ENCODE assay signal across 32 cellular contexts in the genomic region with DNA sequence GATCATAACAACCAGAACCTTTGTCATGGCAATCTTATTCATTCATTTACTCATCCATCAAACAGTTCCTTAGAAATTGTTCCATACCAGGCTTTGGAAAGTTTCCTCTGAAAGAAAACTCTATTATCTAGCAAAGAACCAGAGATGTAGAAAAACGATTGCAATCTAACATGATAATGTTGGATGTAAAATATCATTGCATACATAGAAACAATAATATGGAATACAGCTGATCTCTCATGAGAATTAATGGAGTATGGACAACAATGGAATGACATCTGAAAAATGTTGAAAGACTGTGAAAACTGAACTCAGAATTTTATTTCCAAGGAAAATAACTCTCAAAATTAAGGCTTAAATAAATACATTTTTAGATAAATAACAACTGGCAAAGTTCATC.
"Had no signal": no experiment of that assay in that cellular context is flagged by ENCODE, and none has a peak within 500 bp of the region (broad histone marks: within the 10 kb centered on the region; RNA-seq: fewer than 3 reads in every experiment).

No MANE protein-coding gene starts in this region.

- H3K27ac Mint-ChIP-seq: activated CD8-positive, alpha-beta T cell treated with anti-CD3 and anti-CD28 coated beads for 36 hours; activated naive CD8-positive, alpha-beta T cell treated with anti-CD3 and anti-CD28 coated beads, Interleukin-2, amount 50 U/mL, for 24 hours; activated T-helper 17 cell treated with anti-CD3 and anti-CD28 coated beads, Interleukin-2, amount 50 U/mL, for 72 hours; dendritic cell treated with granulocyte-macrophage colony-stimulating factor and Interleukin-4, amounts not matched to agents 40 ng/mL and 50 ng/mL, for 4 days; endodermal cell; immature natural killer cell; naive thymus-derived CD4-positive, alpha-beta T cell; progenitor cell of endocrine pancreas; stimulated activated effector memory CD8-positive, alpha-beta T cell treated with anti-CD3 and anti-CD28 coated beads, Interleukin-12 subunit alpha, Interleukin-12 subunit beta, amount 100 ng/mL, for 72 hours; stimulated activated naive CD8-positive, alpha-beta T cell treated with anti-CD3 and anti-CD28 coated beads, Interleukin-15, Interleukin-2, amounts not matched to agents 100 ng/mL and 50 ng/mL, for 24 hours; type B pancreatic cell had no signal

- H3K4me1 ChIP-seq: esophagus muscularis mucosa, foreskin keratinocyte, heart left ventricle, sigmoid colon, vagina had no signal

- FAIRE-seq: bronchial epithelial cell had no signal

- H3K27ac ChIP-seq: esophagus muscularis mucosa, foreskin keratinocyte, heart left ventricle, ovary, sigmoid colon, vagina had no signal

- DNase-seq: activated CD4-positive, alpha-beta T cell treated with anti-CD3 and anti-CD28 coated beads, Interleukin-2, amount 50 U/mL, for 1 hour; activated CD8-positive, alpha-beta T cell treated with anti-CD3 and anti-CD28 coated beads for 36 hours; activated gamma-delta T cell treated with Interleukin-2 at 50 U/mL for 16 hours; activated naive CD8-positive, alpha-beta T cell treated with anti-CD3 and anti-CD28 coated beads, Interleukin-2, amount 50 U/mL, for 24 hours; activated T-cell treated with anti-CD3 and anti-CD28 coated beads, Interleukin-2, amount 50 U/mL, for 4 hours; endodermal cell; heart left ventricle; hypothalamus; immature natural killer cell; kidney; left colon; midbrain; naive thymus-derived CD4-positive, alpha-beta T cell; ovary; retina; sigmoid colon; small intestine; stimulated activated CD4-positive, alpha-beta T cell treated with anti-CD3 and anti-CD28 coated beads, Interleukin-4, amount 100 ng/mL, for 24 hours; substantia nigra; T1000 had no signal

- H3K36me3 ChIP-seq: esophagus muscularis mucosa, heart left ventricle, ovary, sigmoid colon, vagina had no signal

- H3K4me1 Mint-ChIP-seq: activated naive CD4-positive, alpha-beta T cell treated with anti-CD3 and anti-CD28 coated beads, Interleukin-2, amount 50 U/mL, for 24 hours; activated naive CD8-positive, alpha-beta T cell treated with anti-CD3 and anti-CD28 coated beads, Interleukin-2, amount 50 U/mL, for 24 hours; activated T-helper 17 cell treated with anti-CD3 and anti-CD28 coated beads, Interleukin-2, amount 50 U/mL, for 72 hours; central memory CD8-positive, alpha-beta T cell; endodermal cell; naive thymus-derived CD4-positive, alpha-beta T cell; stimulated activated effector memory CD8-positive, alpha-beta T cell treated with anti-CD3 and anti-CD28 coated beads, Interleukin-12 subunit alpha, Interleukin-12 subunit beta, amount 100 ng/mL, for 72 hours had no signal

- H3K9me3 Mint-ChIP-seq: central memory CD8-positive, alpha-beta T cell had no signal

- H3K9me3 ChIP-seq: ovary, sigmoid colon, vagina had no signal

- ATAC-seq: activated CD8-positive, alpha-beta T cell treated with anti-CD3 and anti-CD28 coated beads for 36 hours; activated naive CD8-positive, alpha-beta T cell treated with anti-CD3 and anti-CD28 coated beads, Interleukin-2, amount 50 U/mL, for 24 hours; activated T-cell treated with anti-CD3 and anti-CD28 coated beads, Interleukin-2, amount 50 U/mL, for 4 hours; activated T-helper 17 cell treated with anti-CD3 and anti-CD28 coated beads, Interleukin-2, amount 50 U/mL, for 72 hours; foreskin keratinocyte; heart left ventricle; left colon; naive thymus-derived CD4-positive, alpha-beta T cell; stimulated activated effector memory CD8-positive, alpha-beta T cell treated with anti-CD3 and anti-CD28 coated beads, Interleukin-12 subunit alpha, Interleukin-12 subunit beta, amount 100 ng/mL, for 72 hours had no signal

- H3K27me3 Mint-ChIP-seq: activated CD8-positive, alpha-beta T cell treated with anti-CD3 and anti-CD28 coated beads for 36 hours; activated naive CD4-positive, alpha-beta T cell treated with anti-CD3 and anti-CD28 coated beads, Interleukin-2, amount 50 U/mL, for 24 hours; activated naive CD8-positive, alpha-beta T cell treated with anti-CD3 and anti-CD28 coated beads, Interleukin-2, amount 50 U/mL, for 24 hours; activated T-helper 17 cell treated with anti-CD3 and anti-CD28 coated beads, Interleukin-2, amount 50 U/mL, for 72 hours; central memory CD8-positive, alpha-beta T cell; dendritic cell treated with granulocyte-macrophage colony-stimulating factor and Interleukin-4, amounts not matched to agents 40 ng/mL and 50 ng/mL, for 4 days; naive thymus-derived CD4-positive, alpha-beta T cell; progenitor cell of endocrine pancreas; stimulated activated naive CD8-positive, alpha-beta T cell treated with anti-CD3 and anti-CD28 coated beads, Interleukin-15, Interleukin-2, amounts not matched to agents 100 ng/mL and 50 ng/mL, for 24 hours; type B pancreatic cell had no signal

- H3K36me3 Mint-ChIP-seq: activated naive CD4-positive, alpha-beta T cell treated with anti-CD3 and anti-CD28 coated beads, Interleukin-2, amount 50 U/mL, for 24 hours; naive thymus-derived CD4-positive, alpha-beta T cell; stimulated activated effector memory CD8-positive, alpha-beta T cell treated with anti-CD3 and anti-CD28 coated beads, Interleukin-12 subunit alpha, Interleukin-12 subunit beta, amount 100 ng/mL, for 72 hours had no signal

- H3K4me3 Mint-ChIP-seq: activated CD8-positive, alpha-beta T cell treated with anti-CD3 and anti-CD28 coated beads for 36 hours; activated naive CD4-positive, alpha-beta T cell treated with anti-CD3 and anti-CD28 coated beads, Interleukin-2, amount 50 U/mL, for 24 hours; activated naive CD8-positive, alpha-beta T cell treated with anti-CD3 and anti-CD28 coated beads, Interleukin-2, amount 50 U/mL, for 24 hours; activated T-cell treated with anti-CD3 and anti-CD28 coated beads, Interleukin-2, amount 50 U/mL, for 4 hours; activated T-helper 17 cell treated with anti-CD3 and anti-CD28 coated beads, Interleukin-2, amount 50 U/mL, for 72 hours; central memory CD8-positive, alpha-beta T cell; dendritic cell treated with granulocyte-macrophage colony-stimulating factor and Interleukin-4, amounts not matched to agents 40 ng/mL and 50 ng/mL, for 4 days; endodermal cell; immature natural killer cell; naive thymus-derived CD4-positive, alpha-beta T cell; stimulated activated effector memory CD8-positive, alpha-beta T cell treated with anti-CD3 and anti-CD28 coated beads, Interleukin-12 subunit alpha, Interleukin-12 subunit beta, amount 100 ng/mL, for 72 hours; stimulated activated naive CD8-positive, alpha-beta T cell treated with anti-CD3 and anti-CD28 coated beads, Interleukin-15, Interleukin-2, amounts not matched to agents 100 ng/mL and 50 ng/mL, for 24 hours; type B pancreatic cell had no signal

- H3K27me3 ChIP-seq: esophagus muscularis mucosa, foreskin keratinocyte, heart left ventricle, ovary, sigmoid colon, vagina had no signal

- H3K4me3 ChIP-seq: esophagus muscularis mucosa, heart left ventricle, ovary, sigmoid colon, vagina had no signal
